27 cellular contexts compared by ENCODE assay signal in genomic region chr6:28360961-28361360, GRCh38.
"Had no signal": no experiment of that assay in that cellular context is flagged by ENCODE, and none has a peak within 500 bp of the region (broad histone marks: within the 10 kb centered on the region; RNA-seq: fewer than 3 reads in every experiment).

No MANE protein-coding gene starts in this region.

- H3K4me1 ChIP-seq: colonic mucosa, foreskin keratinocyte had no signal

- ATAC-seq: effector memory CD8-positive, alpha-beta T cell; esophagus mucosa; foreskin keratinocyte; gastrocnemius medialis; gastroesophageal sphincter; heart left ventricle; heart right ventricle had no signal

- H3K27ac ChIP-seq: colonic mucosa, coronary artery, dorsolateral prefrontal cortex, epithelial cell of prostate, esophagus muscularis mucosa, esophagus squamous epithelium, foreskin keratinocyte, gastrocnemius medialis, gastroesophageal sphincter, heart left ventricle, heart right ventricle had no signal

- H3K36me3 ChIP-seq: colonic mucosa had no signal

- FAIRE-seq: colon, endometrium, frontal cortex had no signal

- H3K4me3 ChIP-seq: colonic mucosa, coronary artery, dorsolateral prefrontal cortex, esophagus muscularis mucosa, esophagus squamous epithelium, gastrocnemius medialis, gastroesophageal sphincter, heart left ventricle, heart right ventricle had no signal

- DNase-seq: colonic mucosa; cortex of kidney; dermis blood vessel endothelial cell; dorsolateral prefrontal cortex; effector CD4-positive, alpha-beta T cell; effector CD8-positive, alpha-beta T cell; effector memory CD4-positive, alpha-beta T cell; effector memory CD8-positive, alpha-beta T cell; endodermal cell; erythroblast; esophagus squamous epithelium; foreskin fibroblast; foreskin keratinocyte; foreskin melanocyte; gastrocnemius medialis; glutamatergic neuron; head of caudate nucleus; heart left ventricle; heart right ventricle had no signal

- H3K9me3 ChIP-seq: colonic mucosa, esophagus muscularis mucosa, esophagus squamous epithelium, gastrocnemius medialis, gastroesophageal sphincter, heart left ventricle, heart right ventricle had no signal

- H3K27me3 ChIP-seq: colonic mucosa, dorsolateral prefrontal cortex, esophagus muscularis mucosa, esophagus squamous epithelium, foreskin keratinocyte, gastrocnemius medialis, gastroesophageal sphincter, heart left ventricle, heart right ventricle had no signal
